ENCODE assay signal across 11 cellular contexts in genomic region chr2:230932556-230933511, GRCh38. TPM values are rescaled to one million over a fixed set of nuclear protein-coding genes. Genes with fewer than 3 reads are reported as not detected.
A peak's percentile ranks its signal among the peaks of the same experiment; 100 is the strongest.
DNase-seq lines count a peak whose midpoint lies in the region; ATAC-seq and TF ChIP-seq lines count a peak whose summit lies in the region.
"Had no signal": no experiment of that assay in that cellular context is flagged by ENCODE, and none has a peak within 500 bp of the region (broad histone marks: within the 10 kb centered on the region; RNA-seq: fewer than 3 reads in every experiment).

No MANE protein-coding gene starts in this region.

- H4K20me1 ChIP-seq in osteoblast (ENCODE audit: insufficient read depth, low read length): no peaks in the 10 kb centered on the region

- H2AFZ ChIP-seq in osteoblast (ENCODE audit: low read length): no peak overlapping the region

- H3K27me3 ChIP-seq in CD8-positive, alpha-beta T cell (ENCODE audit: insufficient read depth, low read length): no peaks in the 10 kb centered on the region
- peaks cover 3% of the 10 kb centered on the region for H3K27me3 ChIP-seq in osteoblast (ENCODE audit: insufficient read depth, low read length)

- H3K4me1 ChIP-seq in CD8-positive, alpha-beta T cell (ENCODE audit: insufficient read depth, low read length): no peaks in the 10 kb centered on the region
- no peaks in the 10 kb centered on the region for H3K4me1 ChIP-seq in osteoblast (ENCODE audit: insufficient read depth, low read length)

- H3K27ac Mint-ChIP-seq in CD8-positive, alpha-beta T cell: peak overlapping the region; percentile 6
- H3K27ac Mint-ChIP-seq: mesothelial cell of epicardium had no signal

- no peaks in the 10 kb centered on the region for H3K36me3 ChIP-seq in CD8-positive, alpha-beta T cell (ENCODE audit: insufficient read depth, low read length)
- H3K36me3 ChIP-seq in osteoblast (ENCODE audit: insufficient read depth, low read length): no peaks in the 10 kb centered on the region

- DNase-seq in CD8-positive, alpha-beta T cell: peak in 2 of 7 experiments; percentile 8 to 46
- peak; percentile 22 for DNase-seq in SKM-1 treated with dmso at 0.1 percent for 144 hours (lab: John Stamatoyannopoulos, UW; ENCODE audit: unreplicated experiment)
- DNase-seq in foreskin fibroblast: peak; percentile 77 to 90
- DNase-seq in osteoblast (ENCODE audit: insufficient read length, low spot score, missing footprints): peak; percentile 89
- DNase-seq in activated gamma-delta T cell treated with Interleukin-2 at 50 U/mL for 16 hours: no peak
- no peak for DNase-seq in NCI-H1092 (lab: John Stamatoyannopoulos, UW)
- DNase-seq in DMS79 (lab: John Stamatoyannopoulos, UW): no peak
- DNase-seq: activated CD4-positive, alpha-beta T cell treated with anti-CD3 and anti-CD28 coated beads for 48 hours; cortex of kidney had no signal

- TF ChIP-seq CTCF in CD8-positive, alpha-beta T cell (IDR thresholded peaks at IDR 0.05): no peak
- TF ChIP-seq CTCF in foreskin fibroblast (IDR thresholded peaks at IDR 0.05; ENCODE audit: low read depth, low read length) (no peak), osteoblast (IDR thresholded peaks at IDR 0.05; ENCODE audit: extremely low read depth, low read depth, low read length) (no peak)

- ATAC-seq in CD8-positive, alpha-beta T cell: no peak
- ATAC-seq in HG03196 (IDR thresholded peaks at IDR 0.05; ENCODE audit: unreplicated experiment): no peak

- POLR2A ChIA-PET in CD8-positive, alpha-beta T cell (lab: Charles Lee): no interaction called here

- intact Hi-C loops in CD8-positive, alpha-beta T cell (cut with DNase I, micrococcal nuclease): no loop called here

- H3K4me3 Mint-ChIP-seq in CD8-positive, alpha-beta T cell: no peak overlapping the region
- H3K4me3 Mint-ChIP-seq: mesothelial cell of epicardium had no signal

- H3K27ac ChIP-seq in CD8-positive, alpha-beta T cell (ENCODE audit: low read depth, low read length): no peak overlapping the region
- H3K27ac ChIP-seq in osteoblast (ENCODE audit: low read depth, low read length): no peak overlapping the region

- H3K36me3 Mint-ChIP-seq in CD8-positive, alpha-beta T cell: no peaks in the 10 kb centered on the region

- no peak overlapping the region for H3K4me2 ChIP-seq in osteoblast (ENCODE audit: insufficient read depth, low read length)

- no peaks in the 10 kb centered on the region for H3K27me3 Mint-ChIP-seq in CD8-positive, alpha-beta T cell (ENCODE audit: low read depth)

- no peaks in the 10 kb centered on the region for H3K9me3 ChIP-seq in CD8-positive, alpha-beta T cell (ENCODE audit: low read length)
- H3K9me3 ChIP-seq in osteoblast (ENCODE audit: low read depth, low read length): no peaks in the 10 kb centered on the region

- H3K4me3 ChIP-seq in CD8-positive, alpha-beta T cell (ENCODE audit: low read depth, low read length): no peak overlapping the region
- H3K4me3 ChIP-seq in foreskin fibroblast (ENCODE audit: low read depth in 1 of 2, low read length in 2 of 2) (no peak overlapping the region), osteoblast (ENCODE audit: insufficient read depth, low read length) (no peak overlapping the region)

- H3K79me2 ChIP-seq in osteoblast (ENCODE audit: insufficient read depth, low read length): no peaks in the 10 kb centered on the region

- peaks cover 25% of the 10 kb centered on the region for H3K4me1 Mint-ChIP-seq in CD8-positive, alpha-beta T cell (ENCODE audit: low read depth)

- CTCF ChIA-PET in CD8-positive, alpha-beta T cell (lab: Charles Lee): interaction anchor here (3.5 kb wide), 1 partner anchor 53 kb away, joined by 24 read pairs; no protein-coding TSS in a partner anchor

- peaks cover 15% of the 10 kb centered on the region for H3K9me3 Mint-ChIP-seq in CD8-positive, alpha-beta T cell

RNA-seq across cellular contexts. Expression of gene GPR55, which starts 7.8 kb away (rescaled TPM):
- total RNA-seq in CD8-positive, alpha-beta T cell: 1 to 10 TPM; 3.2 to 3.4 TPM
- not detected in 2 replicates for total RNA-seq in osteoblast
- total RNA-seq: mesothelial cell of epicardium had no signal

Comparison
In these comparisons a context has a peak if more than half of its experiments do, and no peak if none do; other contexts are left out.
1. DNase-seq: peak in SKM-1 treated with dmso at 0.1 percent for 144 hours (single experiment), foreskin fibroblast (2 of 2) and osteoblast (single experiment); none in activated gamma-delta T cell treated with Interleukin-2 at 50 U/mL for 16 hours (single experiment), NCI-H1092 (single experiment) and DMS79 (single experiment).